ENCODE assay signal across 1 cellular context in genomic region chr19:45878043-45878794, GRCh38.
TF ChIP-seq lines count a peak whose summit lies in the region.

No MANE protein-coding gene starts in this region.

TF ChIP-seq in HEK293, 187 proteins besides CTCF, POLR2A, EP300 and RAD21 (continued from another document):
- TF ChIP-seq ZNF692 (tag by site-specific recombination; IDR thresholded peaks at IDR 0.05): no peak
- TF ChIP-seq ZNF19 (tag by site-specific recombination; IDR thresholded peaks at IDR 0.05; ENCODE audit: low read depth): no peak
- TF ChIP-seq GLIS1 (tag by site-specific recombination; IDR thresholded peaks at IDR 0.05): no peak
- TF ChIP-seq HOXD13 (CRISPR knock-in tag; IDR thresholded peaks at IDR 0.05; ENCODE audit: borderline replicate concordance): no peak
- TF ChIP-seq GLI2 (tag by site-specific recombination; IDR thresholded peaks at IDR 0.05; ENCODE audit: borderline replicate concordance, low read depth): no peak
- TF ChIP-seq ZNF704 (tag by site-specific recombination; IDR thresholded peaks at IDR 0.05): no peak
- no peak for TF ChIP-seq ZBTB49 (tag by site-specific recombination; IDR thresholded peaks at IDR 0.05; ENCODE audit: low read depth)
- TF ChIP-seq PRDM1 (tag by site-specific recombination; IDR thresholded peaks at IDR 0.05): peak; percentile 39; the same call in 1 of the 2 replicates
- no peak for TF ChIP-seq ZNF777 (tag by site-specific recombination; IDR thresholded peaks at IDR 0.05; ENCODE audit: borderline replicate concordance)
- no peak for TF ChIP-seq ZNF211 (tag by site-specific recombination; IDR thresholded peaks at IDR 0.05; ENCODE audit: low read depth)
- TF ChIP-seq ZNF549 (tag by site-specific recombination; IDR thresholded peaks at IDR 0.05): no peak
- no peak for TF ChIP-seq ZFP69B (tag by site-specific recombination; IDR thresholded peaks at IDR 0.05)
- peak; percentile 83 for TF ChIP-seq SCRT2 (tag by site-specific recombination; IDR thresholded peaks at IDR 0.05)
- no peak for TF ChIP-seq ZNF560 (tag by site-specific recombination; IDR thresholded peaks at IDR 0.05; ENCODE audit: borderline replicate concordance)
- TF ChIP-seq ZFHX2 (tag by site-specific recombination; conservative IDR thresholded peaks at IDR 0.05): 0 out of 2 replicates have a peak, but pooled peaks have one; percentile 16
- TF ChIP-seq AEBP2 (tag by site-specific recombination; IDR thresholded peaks at IDR 0.05; ENCODE audit: borderline replicate concordance): no peak
- TF ChIP-seq KLF9 (tag by site-specific recombination; IDR thresholded peaks at IDR 0.05; ENCODE audit: low read depth): 0 out of 2 replicates have a peak, but pooled peaks have one; percentile 14
- no peak for TF ChIP-seq ZNF394 (tag by site-specific recombination; IDR thresholded peaks at IDR 0.05; ENCODE audit: borderline replicate concordance)
- 0 out of 2 replicates have a peak, but pooled peaks have one; percentile 33 for TF ChIP-seq ZNF366 (tag by site-specific recombination; conservative IDR thresholded peaks at IDR 0.05)
TF ChIP-seq in HEK293: peak in this region for 5.
